1 cellular context compared by ENCODE assay signal in the genomic region with DNA sequence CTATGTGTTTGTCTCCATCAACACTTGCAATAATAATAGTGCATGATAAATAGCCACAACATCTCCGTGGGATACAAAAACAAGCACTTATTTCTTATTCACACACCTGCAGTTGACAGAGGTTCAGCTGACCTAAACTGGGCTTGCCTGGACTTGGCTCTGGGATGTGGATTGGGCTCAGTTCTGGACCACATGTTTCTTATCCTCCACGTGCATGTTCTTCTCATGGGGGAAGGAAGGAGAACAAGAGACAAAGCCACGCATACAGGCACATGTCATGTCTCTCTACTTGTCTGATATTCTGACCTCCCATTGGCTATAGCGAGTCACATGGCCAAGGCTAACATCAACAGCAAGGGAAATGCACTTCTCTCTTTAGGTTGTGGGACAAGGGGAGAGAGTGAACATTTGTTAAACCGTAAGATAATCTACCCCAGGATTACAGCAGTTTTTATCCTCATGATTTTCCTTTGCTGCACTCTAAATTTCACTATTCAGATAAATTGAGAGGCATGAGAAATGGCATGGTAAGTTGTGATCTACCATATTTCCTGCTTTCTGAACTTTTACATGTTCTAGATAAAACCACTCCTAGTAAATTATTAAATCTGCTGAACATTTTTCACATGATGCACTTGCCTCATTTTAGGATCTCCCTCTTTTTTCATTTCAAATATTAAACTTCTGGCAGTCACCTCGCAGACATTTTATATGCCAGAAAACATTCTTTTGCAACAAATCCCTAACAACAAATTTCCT.
TF ChIP-seq lines count a peak whose summit lies in the region.

No MANE protein-coding gene starts in this region.

TF ChIP-seq in K562, 482 proteins besides CTCF, POLR2A, EP300 and RAD21:
- peak; percentile 82 for TF ChIP-seq USF2 (CRISPR knock-in tag; IDR thresholded peaks at IDR 0.05)
- no peak for TF ChIP-seq ZNF583 (CRISPR knock-in tag; IDR thresholded peaks at IDR 0.05)
- no peak for TF ChIP-seq SP1 (CRISPR knock-in tag; IDR thresholded peaks at IDR 0.05)
- 0 out of 2 replicates have a peak, but pooled peaks have one; percentile 22 for TF ChIP-seq RAD51 (IDR thresholded peaks at IDR 0.05; ENCODE audit: borderline replicate concordance, low read depth)
- TF ChIP-seq HIVEP1 (CRISPR knock-in tag; IDR thresholded peaks at IDR 0.05): no peak
- peak; percentile 68 for TF ChIP-seq USF1 (CRISPR knock-in tag; IDR thresholded peaks at IDR 0.05)
